29 cellular contexts compared by ENCODE assay signal in the genomic region with DNA sequence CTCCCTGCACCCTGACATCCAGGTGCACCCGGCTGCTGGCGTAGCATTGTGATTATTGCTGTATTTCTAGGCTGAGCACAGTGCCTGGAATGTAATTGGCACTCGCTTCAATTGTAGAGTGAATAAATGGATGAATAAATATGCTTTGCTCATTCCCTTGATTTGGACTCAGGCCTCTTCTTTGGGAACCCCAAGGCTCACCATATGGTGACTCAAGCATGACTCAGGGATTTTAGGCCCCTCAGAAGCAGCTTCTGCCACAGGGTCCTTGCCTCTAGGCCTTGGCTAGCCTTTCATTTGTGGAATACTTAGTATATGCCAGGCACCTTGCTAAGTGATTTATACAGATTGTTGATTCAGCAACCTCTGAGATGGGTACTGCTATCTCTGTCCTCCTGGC.
DNase-seq lines count a peak whose midpoint lies in the region; ATAC-seq and TF ChIP-seq lines count a peak whose summit lies in the region.
"Had no signal": no experiment of that assay in that cellular context is flagged by ENCODE, and none has a peak within 500 bp of the region (broad histone marks: within the 10 kb centered on the region; RNA-seq: fewer than 3 reads in every experiment).

No MANE protein-coding gene starts in this region.

- no peaks in the 10 kb centered on the region for H3K9me3 ChIP-seq in GM23248 (ENCODE audit: low read depth)
- H3K9me3 ChIP-seq in MG63: no peaks in the 10 kb centered on the region
- H3K9me3 ChIP-seq in neuronal stem cell (replicated peaks in 1 of 2; ENCODE audit: control insufficient read depth in 2 of 2, insufficient read depth in 1 of 2, low read depth in 1 of 2, low read length in 2 of 2): no peaks in the 10 kb centered on the region
- H3K9me3 ChIP-seq in mucosa of descending colon: no peaks in the 10 kb centered on the region
- H3K9me3 ChIP-seq: breast epithelium, upper lobe of right lung had no signal

- H2AFZ ChIP-seq in GM23248: no peak overlapping the region
- no peak overlapping the region for H2AFZ ChIP-seq in neuronal stem cell (ENCODE audit: low read length)
- H2AFZ ChIP-seq: neural progenitor cell, parathyroid adenoma had no signal

- H2BK5ac ChIP-seq in neuronal stem cell (ENCODE audit: low read length): no peak overlapping the region

- no peak overlapping the region for H3K23ac ChIP-seq in neuronal stem cell (ENCODE audit: low read depth, low read length, poor library complexity)

- intact Hi-C loops in mucosa of descending colon (cut with DNase I, micrococcal nuclease): no loop called here

- in situ Hi-C loops in GM23248 (cut with MboI): no loop called here

- no peak overlapping the region for H4K8ac ChIP-seq in neuronal stem cell (ENCODE audit: low read depth, low read length)

- H3K79me1 ChIP-seq in neuronal stem cell (ENCODE audit: low read depth, low read length): no peaks in the 10 kb centered on the region

- no peak overlapping the region for H3K18ac ChIP-seq in neuronal stem cell (ENCODE audit: low read length)

- no peak for ATAC-seq in mucosa of descending colon
- no peak for ATAC-seq in HG03175 (IDR thresholded peaks at IDR 0.05; ENCODE audit: unreplicated experiment)
- ATAC-seq: activated CD8-positive, alpha-beta T cell treated with anti-CD3 and anti-CD28 coated beads for 36 hours; HepG2; PC-3; stimulated activated naive CD8-positive, alpha-beta T cell treated with anti-CD3 and anti-CD28 coated beads, Interleukin-15, Interleukin-2, amounts not matched to agents 100 U/mL and 50 U/mL, for 24 hours; upper lobe of right lung had no signal

- no peaks in the 10 kb centered on the region for H3K36me3 ChIP-seq in GM23248 (ENCODE audit: low read depth)
- no peaks in the 10 kb centered on the region for H3K36me3 ChIP-seq in MG63
- H3K36me3 ChIP-seq in neuronal stem cell (replicated peaks in 1 of 2; ENCODE audit: control insufficient read depth in 2 of 2, insufficient read depth in 2 of 2, low read length in 2 of 2): no peaks in the 10 kb centered on the region
- H3K36me3 ChIP-seq in mucosa of descending colon (ENCODE audit: low read depth): no peaks in the 10 kb centered on the region
- H3K36me3 ChIP-seq: breast epithelium, neural progenitor cell, upper lobe of right lung had no signal

- no peaks in the 10 kb centered on the region for H3K4me1 ChIP-seq in GM23248 (ENCODE audit: insufficient read depth)
- peaks cover 6 to 10% of the 10 kb centered on the region in 2 donors for H3K4me1 ChIP-seq in neuronal stem cell (ENCODE audit: control insufficient read depth in 2 of 2, insufficient read depth in 1 of 2, low read depth in 1 of 2, low read length in 2 of 2)
- H3K4me1 ChIP-seq in mucosa of descending colon (ENCODE audit: low read depth): no peaks in the 10 kb centered on the region
- H3K4me1 ChIP-seq: breast epithelium, parathyroid adenoma, upper lobe of right lung had no signal

- H2BK15ac ChIP-seq in neuronal stem cell (ENCODE audit: low read length): no peak overlapping the region

- TF ChIP-seq CTCF in brain (conservative IDR thresholded peaks at IDR 0.05): no peak
- no peak for TF ChIP-seq CTCF in mucosa of descending colon (IDR thresholded peaks at IDR 0.05)

- no peak overlapping the region for H2BK12ac ChIP-seq in neuronal stem cell (ENCODE audit: low read length)

- H3K27ac ChIP-seq in GM23248 (no peak overlapping the region), neuronal stem cell (replicated peaks; ENCODE audit: low read length) (no peak overlapping the region)
- H3K27ac ChIP-seq: breast epithelium, neural progenitor cell, parathyroid adenoma, upper lobe of right lung had no signal

- H3K36me3 Mint-ChIP-seq in brain: no peaks in the 10 kb centered on the region
- H3K36me3 Mint-ChIP-seq: activated naive CD4-positive, alpha-beta T cell treated with anti-CD3 and anti-CD28 coated beads, Interleukin-2, amount 50 U/mL, for 24 hours; neural progenitor cell had no signal

- H3K4me2 ChIP-seq in GM23248 (ENCODE audit: unreplicated experiment): no peak overlapping the region
- H3K4me2 ChIP-seq in neuronal stem cell (ENCODE audit: insufficient read depth, low read length, poor library complexity, severe bottlenecking): no peak overlapping the region
- H3K4me2 ChIP-seq: neural progenitor cell had no signal

- H3K27me3 ChIP-seq in GM23248 (replicated peaks; ENCODE audit: insufficient read depth) (peaks cover 10% of the 10 kb centered on the region), MG63 (no peaks in the 10 kb centered on the region), neuronal stem cell (ENCODE audit: control insufficient read depth in 3 of 3, insufficient read depth in 3 of 3, low read depth in 1 of 3, low read length in 3 of 3) (no peaks in the 10 kb centered on the region)
- H3K27me3 ChIP-seq: neural progenitor cell, upper lobe of right lung had no signal

- H3F3A ChIP-seq in GM23248 (ENCODE audit: insufficient read depth): no peaks in the 10 kb centered on the region

- no peak overlapping the region for H3K14ac ChIP-seq in neuronal stem cell (ENCODE audit: low read length)

- H4K91ac ChIP-seq in neuronal stem cell (ENCODE audit: low read depth, low read length, poor library complexity): no peak overlapping the region

- no peak overlapping the region for H3K4me3 Mint-ChIP-seq in brain
- H3K4me3 Mint-ChIP-seq: activated CD8-positive, alpha-beta T cell treated with anti-CD3 and anti-CD28 coated beads for 36 hours; activated naive CD4-positive, alpha-beta T cell treated with anti-CD3 and anti-CD28 coated beads, Interleukin-2, amount 50 U/mL, for 24 hours; H9; memory B cell; neural progenitor cell had no signal

- H3K9ac ChIP-seq in GM23248 (no peak overlapping the region), neuronal stem cell (ENCODE audit: low read depth, low read length, poor library complexity) (no peak overlapping the region)
- H3K9ac ChIP-seq: neural progenitor cell, parathyroid adenoma had no signal

- no peak overlapping the region for H2BK120ac ChIP-seq in neuronal stem cell (ENCODE audit: low read depth, low read length)

- DNase-seq in GM23248: peak; percentile 28
- DNase-seq in MG63: peak; percentile 84
- no peak for DNase-seq in neuronal stem cell (ENCODE audit: low spot score)
- DNase-seq in activated CD4-positive, alpha-beta T cell treated with anti-CD3 and anti-CD28 coated beads for 48 hours: no peak
- DNase-seq in mucosa of descending colon: no peak
- DNase-seq: activated CD4-positive, alpha-beta T cell treated with anti-CD3 and anti-CD28 coated beads for 1 hour; activated CD8-positive, alpha-beta T cell treated with anti-CD3 and anti-CD28 coated beads for 36 hours; amniotic stem cell; COR-L47; DMS79; effector CD4-positive, alpha-beta T cell; H9; Kasumi-1; NCI-H146; PC-3; Right ventricle myocardium superior; small intestine; stimulated activated CD4-positive, alpha-beta T cell treated with anti-CD3 and anti-CD28 coated beads, Interleukin-1b, Interleukin-23, amount 100 ng/mL, for 48 hours; stimulated activated naive CD8-positive, alpha-beta T cell treated with anti-CD3 and anti-CD28 coated beads, Interleukin-15, Interleukin-2, amounts not matched to agents 100 U/mL and 50 U/mL, for 24 hours; T-helper 2 cell had no signal

- WGBS in GM23248 (ENCODE audit: low coverage in 1 of 2, low lambda C conversion rate in 2 of 2, missing lambda C conversion rate in 2 of 2), 2 experiments: 37 to 56% methylated on average over 3 of the region's 3 CpGs
- WGBS in neuronal stem cell (ENCODE audit: extremely low coverage in 2 of 2, insufficient read length in 2 of 2, insufficient replicate concordance in 1 of 2), 2 donors: no CpG with 5 or more reads among the region's 3 CpGs

- H3K9me2 ChIP-seq in GM23248 (ENCODE audit: insufficient read depth): no peaks in the 10 kb centered on the region

- no peak overlapping the region for H3K4me3 ChIP-seq in GM23248
- no peak overlapping the region for H3K4me3 ChIP-seq in MG63
- no peak overlapping the region for H3K4me3 ChIP-seq in neuronal stem cell (ENCODE audit: low read length in 2 of 2)
- no peak overlapping the region for H3K4me3 ChIP-seq in mucosa of descending colon
- H3K4me3 ChIP-seq: breast epithelium, neural progenitor cell, upper lobe of right lung had no signal

- peaks cover 50% of the 10 kb centered on the region for H3K4me1 Mint-ChIP-seq in brain
- H3K4me1 Mint-ChIP-seq: activated naive CD4-positive, alpha-beta T cell treated with anti-CD3 and anti-CD28 coated beads, Interleukin-2, amount 50 U/mL, for 24 hours; memory B cell had no signal

- H3K9me3 Mint-ChIP-seq in brain: no peaks in the 10 kb centered on the region
- H3K9me3 Mint-ChIP-seq: activated CD8-positive, alpha-beta T cell treated with anti-CD3 and anti-CD28 coated beads for 36 hours; activated naive CD4-positive, alpha-beta T cell treated with anti-CD3 and anti-CD28 coated beads, Interleukin-2, amount 50 U/mL, for 24 hours; H9; memory B cell; neural progenitor cell had no signal

- H2AK5ac ChIP-seq in neuronal stem cell (ENCODE audit: low read depth, low read length): no peak overlapping the region

- H4K20me1 ChIP-seq in GM23248 (ENCODE audit: insufficient read depth): no peaks in the 10 kb centered on the region

- H3K79me2 ChIP-seq in GM23248 (ENCODE audit: insufficient read depth): no peaks in the 10 kb centered on the region
- H3K79me2 ChIP-seq: parathyroid adenoma had no signal

- H3K27ac Mint-ChIP-seq in brain: peak overlapping the region in 3 of 5 experiments; percentile 42 to 81 (median 55)
- H3K27ac Mint-ChIP-seq: activated CD8-positive, alpha-beta T cell treated with anti-CD3 and anti-CD28 coated beads for 36 hours; activated naive CD4-positive, alpha-beta T cell treated with anti-CD3 and anti-CD28 coated beads, Interleukin-2, amount 50 U/mL, for 24 hours; memory B cell; neural progenitor cell had no signal

- peak overlapping the region; percentile 28 for H3K4ac ChIP-seq in neuronal stem cell (ENCODE audit: low read length)

- peaks cover 10% of the 10 kb centered on the region for H3K27me3 Mint-ChIP-seq in brain

Comparison
In these comparisons a context has a peak if more than half of its experiments do, and no peak if none do; other contexts are left out.
1. DNase-seq: peak in GM23248 (single experiment) and MG63 (single experiment); none in neuronal stem cell (single experiment), activated CD4-positive, alpha-beta T cell treated with anti-CD3 and anti-CD28 coated beads for 48 hours (single experiment) and mucosa of descending colon (0 of 3).